8 cellular contexts compared by ENCODE assay signal in the genomic region with DNA sequence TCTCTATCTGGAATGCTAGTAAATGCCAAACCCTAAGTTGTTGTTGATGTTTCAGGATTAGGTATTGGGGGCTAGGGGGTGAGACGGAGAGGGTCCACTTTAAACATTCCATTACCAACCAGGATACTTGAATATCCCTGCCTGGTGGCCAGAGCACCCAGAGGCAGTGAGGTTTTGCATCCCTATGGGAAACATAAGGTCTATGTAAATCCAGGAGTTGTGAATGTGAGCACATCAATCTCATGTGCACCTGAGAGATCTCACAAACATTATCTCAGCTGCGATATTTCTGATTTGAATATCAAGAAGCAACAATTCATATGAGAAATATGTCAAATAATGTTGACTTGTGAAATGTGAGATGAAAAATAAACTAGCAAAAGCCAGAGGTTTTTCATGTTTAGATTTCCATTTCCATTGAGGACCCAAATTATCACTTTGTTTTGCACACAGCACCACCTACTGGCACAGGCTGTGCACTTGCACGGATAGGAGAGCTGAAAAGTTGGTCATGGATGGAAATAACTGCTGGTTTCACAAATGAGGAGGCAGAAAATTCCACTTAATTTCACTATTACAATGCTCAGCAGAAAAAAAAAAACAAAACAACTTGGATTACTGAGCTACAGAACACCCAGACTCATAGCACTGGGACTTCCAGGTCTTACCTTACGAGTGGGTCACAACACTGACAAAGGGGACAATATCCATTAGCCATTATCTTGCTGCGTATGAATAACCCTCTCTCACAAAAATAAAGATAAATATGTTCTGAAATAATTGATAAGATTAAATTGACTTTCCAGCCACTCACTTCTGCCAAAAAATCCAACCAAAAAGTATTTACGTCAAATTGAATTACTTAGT.
DNase-seq lines count a peak whose midpoint lies in the region; ATAC-seq, FAIRE-seq and TF ChIP-seq lines count a peak whose summit lies in the region.

No MANE protein-coding gene starts in this region.

- TF ChIP-seq CTCF in A673 (conservative IDR thresholded peaks at IDR 0.05; ENCODE audit: low read depth, low read length) (peak; percentile 95), GM12873 (IDR thresholded peaks at IDR 0.05; ENCODE audit: insufficient read depth, low read depth, low read length, missing control alignments) (peak; percentile 88), MCF 10A (IDR thresholded peaks at IDR 0.05; ENCODE audit: unreplicated experiment) (peak; percentile 94)

- peaks cover 15% of the 10 kb centered on the region for H3K27me3 ChIP-seq in A673 (replicated peaks; ENCODE audit: insufficient read depth, low read depth, low read length, poor library complexity)

- H3K27ac Mint-ChIP-seq in MCF 10A (ENCODE audit: low read depth, unreplicated experiment), result no peak overlapping the region

- POLR2A ChIA-PET in A673 (lab: Charles Lee; ENCODE audit: low non-redundant PET) (interaction anchor here (0.6 kb wide), 1 partner anchor 332 kb away, joined by 8 read pairs; no protein-coding TSS in a partner anchor), MCF 10A (lab: Yijun Ruan, JAX) (interaction anchor here (0.8 to 1.8 kb wide), 10 partner anchors 20 to 553 kb away, joined by 3 to 9 read pairs (median 4); no protein-coding TSS in a partner anchor)

- no peaks in the 10 kb centered on the region for H3K36me3 Mint-ChIP-seq in MCF 10A (ENCODE audit: insufficient read depth, unreplicated experiment)

- BruUV-seq in A673 (replicated peaks; lab: Mats Ljungman, UMichigan) (no TSS peak), MCF 10A (replicated peaks; lab: Mats Ljungman, UMichigan) (no TSS peak)

- ATAC-seq in SK-N-SH treated with all-trans-retinoic acid at 6 μM for 48 hours (peak; percentile 93), HG02870 (IDR thresholded peaks at IDR 0.05; ENCODE audit: unreplicated experiment) (no peak)

- CTCF ChIA-PET in A673 (lab: Charles Lee), result interaction anchor here (0.6 to 1.5 kb wide), 4 partner anchors 374 to 792 kb away, joined by 3 to 13 read pairs (median 4); no protein-coding TSS in a partner anchor
- CTCF ChIA-PET in MCF 10A (lab: Yijun Ruan, JAX), result interaction anchor here (0.6 to 2.9 kb wide), 57 partner anchors 8 to 556 kb away, joined by 3 to 37 read pairs (median 4); no protein-coding TSS in a partner anchor

- no peaks in the 10 kb centered on the region for H3K4me1 ChIP-seq in A673 (ENCODE audit: insufficient read depth, low read length, poor library complexity, severe bottlenecking)

- no peaks in the 10 kb centered on the region for H3K9me3 Mint-ChIP-seq in MCF 10A (ENCODE audit: unreplicated experiment)

- no peak overlapping the region for H3K27ac ChIP-seq in A673 (ENCODE audit: low read depth, low read length, poor library complexity, severe bottlenecking)

- H3K4me3 ChIP-seq in A673 (ENCODE audit: low read depth, low read length, poor library complexity, severe bottlenecking), result no peak overlapping the region

- intact Hi-C loops in A673 (cut with micrococcal nuclease; ENCODE audit: unreplicated experiment), result loop anchor here (2.0 to 5.0 kb wide), 2 partner anchors 377 to 552 kb away; no protein-coding TSS in a partner anchor
- intact Hi-C loops in MCF 10A (cut with micrococcal nuclease), result loop anchor here (1.0 to 5.0 kb wide), 6 partner anchors 60 to 553 kb away; no protein-coding TSS in a partner anchor

- H3K4me1 Mint-ChIP-seq in MCF 10A (ENCODE audit: insufficient read depth, unreplicated experiment), result peaks cover 7% of the 10 kb centered on the region

- peak; percentile 65 for DNase-seq in A673 (ENCODE audit: low spot score)
- peak; percentile 76 for DNase-seq in LoVo (ENCODE audit: low spot score)
- peak; percentile 80 for DNase-seq in MCF 10A (ENCODE audit: unreplicated experiment)
- peak; percentile 7 to 14 for DNase-seq in stimulated activated CD4-positive, alpha-beta T cell treated with anti-CD3 and anti-CD28 coated beads, Interleukin-1b, Interleukin-23, amount 100 ng/mL, for 4 hours (ENCODE audit: low read depth in 2 of 2)

- H3K9me3 ChIP-seq in A673 (ENCODE audit: low read depth, low read length, poor library complexity, severe bottlenecking), result no peaks in the 10 kb centered on the region

- H3K27me3 Mint-ChIP-seq in MCF 10A (ENCODE audit: insufficient read depth, unreplicated experiment), result no peaks in the 10 kb centered on the region

- no peaks in the 10 kb centered on the region for H3K36me3 ChIP-seq in A673 (ENCODE audit: insufficient read depth, low read length, poor library complexity, severe bottlenecking)

- FAIRE-seq in islet of Langerhans (lab: Jason Lieb, UNC), result peak; percentile 95

- H3K4me3 Mint-ChIP-seq in MCF 10A (ENCODE audit: unreplicated experiment), result no peak overlapping the region

TF ChIP-seq in SK-N-SH treated with all-trans-retinoic acid at 6 μM for 48 hours, 23 proteins besides CTCF, POLR2A, EP300 and RAD21:
- no peak for TF ChIP-seq PPARA (CRISPR knock-in tag; IDR thresholded peaks at IDR 0.05; ENCODE audit: borderline replicate concordance)
- peak; percentile 32; the same call in 1 of the 2 replicates for TF ChIP-seq ZC3H10 (CRISPR knock-in tag; IDR thresholded peaks at IDR 0.05)

Comparison
In these comparisons a context has a peak if more than half of its experiments do, and no peak if none do; other contexts are left out.
1. DNase-seq: peak in every context shown above with its lines; median percentile 80 in MCF 10A; 76 in LoVo; 65 in A673; 10 in stimulated activated CD4-positive, alpha-beta T cell treated with anti-CD3 and anti-CD28 coated beads, Interleukin-1b, Interleukin-23, amount 100 ng/mL, for 4 hours.